ENCODE assay signal across 1 cellular context in the genomic region with DNA sequence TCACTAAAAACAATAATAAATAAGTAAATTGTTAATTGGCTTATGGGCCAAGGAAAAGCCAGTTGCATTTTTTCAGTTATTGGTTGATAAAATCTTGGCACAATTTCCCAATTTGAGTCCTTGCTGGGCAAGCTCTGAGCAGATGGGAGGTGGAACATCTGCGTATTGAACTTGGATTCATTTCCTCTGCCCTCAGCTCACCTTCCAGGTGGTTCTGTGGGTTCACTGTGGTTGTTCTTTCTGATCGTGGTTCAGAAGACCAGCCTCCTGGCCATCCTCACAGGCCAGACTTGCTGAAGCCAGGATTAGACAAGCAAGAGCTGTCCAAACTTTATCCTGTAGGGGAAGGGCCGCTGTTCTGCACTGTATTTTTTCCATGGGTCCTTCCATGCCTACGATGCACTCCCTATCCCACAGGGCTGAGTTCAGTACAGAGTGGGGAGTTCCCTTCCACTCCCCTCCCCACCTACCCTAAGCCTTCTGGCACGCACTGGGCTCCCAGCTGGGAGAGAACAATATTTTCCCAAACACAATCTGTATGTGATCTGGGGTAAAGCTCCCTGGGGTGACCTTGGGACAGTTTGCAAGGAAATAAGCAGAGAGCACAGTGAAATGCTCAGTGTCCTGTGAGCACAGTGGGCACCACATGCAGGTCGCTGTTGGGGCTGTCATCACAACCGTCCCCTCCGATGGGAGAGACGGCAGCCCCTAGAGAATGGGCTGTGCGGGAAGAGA.
TF ChIP-seq lines count a peak whose summit lies in the region.

No MANE protein-coding gene starts in this region.

TF ChIP-seq in GM23338, 12 proteins besides CTCF, POLR2A, EP300 and RAD21 (continued from another document):
- TF ChIP-seq ZNF462 (CRISPR knock-in tag; IDR thresholded peaks at IDR 0.05) (no peak), NANOG (IDR thresholded peaks at IDR 0.05; ENCODE audit: borderline replicate concordance) (no peak), ZNF114 (CRISPR knock-in tag; IDR thresholded peaks at IDR 0.05) (no peak), ZNF331 (CRISPR knock-in tag; IDR thresholded peaks at IDR 0.05; ENCODE audit: low read depth) (no peak), REST (IDR thresholded peaks at IDR 0.05; ENCODE audit: unreplicated experiment) (no peak), CREB1 (CRISPR knock-in tag; IDR thresholded peaks at IDR 0.05; ENCODE audit: low read depth) (no peak), EZH2phosphoT487 (IDR thresholded peaks at IDR 0.05; ENCODE audit: unreplicated experiment) (no peak), POLR2AphosphoS5 (IDR thresholded peaks at IDR 0.05; ENCODE audit: low read depth) (no peak)
